24 cellular contexts compared by ENCODE assay signal in genomic region chr6:139156102-139156501, GRCh38. TPM values are rescaled to one million over a fixed set of nuclear protein-coding genes. Genes with fewer than 3 reads are reported as not detected.
A peak's percentile ranks its signal among the peaks of the same experiment; 100 is the strongest.
DNase-seq lines count a peak whose midpoint lies in the region; ATAC-seq, FAIRE-seq and TF ChIP-seq lines count a peak whose summit lies in the region.
"Had no signal": no experiment of that assay in that cellular context is flagged by ENCODE, and none has a peak within 500 bp of the region (broad histone marks: within the 10 kb centered on the region; RNA-seq: fewer than 3 reads in every experiment).

No MANE protein-coding gene starts in this region.

- no peak for TF ChIP-seq RAD21 in HepG2 (CRISPR knock-in tag; IDR thresholded peaks at IDR 0.05)

- CTCF ChIA-PET in T-cell (lab: Charles Lee), result interaction anchor here in 1 of 2 donors (0.9 to 1.2 kb wide), 2 partner anchors 11 to 31 kb away, joined by 3 read pairs; no protein-coding TSS in a partner anchor
- CTCF ChIA-PET in HepG2 (lab: Yijun Ruan, JAX; ENCODE audit: low intra/inter-chr PET ratio, low total read pairs), result no interaction called here

- peak overlapping the region; percentile 53 for H3K4me3 Mint-ChIP-seq in activated naive CD4-positive, alpha-beta T cell treated with anti-CD3 and anti-CD28 coated beads, Interleukin-2, amount 50 U/mL, for 24 hours
- H3K4me3 Mint-ChIP-seq in T-cell, result peak overlapping the region in 1 of 3 donors; percentile 64
- H3K4me3 Mint-ChIP-seq: CD14-positive monocyte, IgD-negative memory B cell, immature natural killer cell had no signal

- intact Hi-C loops in colonic mucosa (cut with DNase I) (no loop called here), HepG2 (cut with micrococcal nuclease; ENCODE audit: unreplicated experiment) (no loop called here), lower leg skin (cut with DNase I; ENCODE audit: low total_unique reads) (no loop called here)

- no peak for DNase-seq in activated naive CD4-positive, alpha-beta T cell treated with Interleukin-2 at 50 U/mL for 16 hours
- DNase-seq in T-cell (no peak), colonic mucosa (no peak), smooth muscle cell (lab: John Stamatoyannopoulos, UW; ENCODE audit: unreplicated experiment) (no peak), COLO668 (lab: John Stamatoyannopoulos, UW; ENCODE audit: unreplicated experiment) (no peak), HepG2 (ENCODE audit: low spot score) (no peak), lower leg skin (ENCODE audit: low spot score in 2 of 2) (no peak)
- DNase-seq: activated CD4-positive, CD25-positive, alpha-beta regulatory T cell; activated gamma-delta T cell treated with Interleukin-2 at 50 U/mL for 16 hours; DMS79 treated with DMSO at 0.1 percent for 48 hours; erythroblast; foreskin keratinocyte; HCEC 1CT; immature natural killer cell; lower lobe of right lung; NCI-H1436 treated with DMSO at 0.1 percent for 48 hours; NCI-H526 had no signal

- TF ChIP-seq EP300 in HepG2 (IDR thresholded peaks at IDR 0.05; ENCODE audit: low read depth in 2 of 2, low read length in 2 of 2) (no peak), HepG2 (CRISPR knock-in tag; IDR thresholded peaks at IDR 0.05; ENCODE audit: borderline replicate concordance) (no peak)

- in situ Hi-C loops in HepG2 (cut with HindIII; ENCODE audit: extremely low pct_ligation_motif_present, low pct_unique_long_range_greater_than_20kb), result no loop called here

- H3K27me3 ChIP-seq in colonic mucosa (no peaks in the 10 kb centered on the region), smooth muscle cell (ENCODE audit: low read depth) (no peaks in the 10 kb centered on the region), HepG2 (ENCODE audit: control insufficient read depth in 1 of 2, insufficient read depth in 2 of 2, low read length in 2 of 2) (no peaks in the 10 kb centered on the region)
- H3K27me3 ChIP-seq: foreskin keratinocyte, neutrophil had no signal

- H3K4me2 ChIP-seq in smooth muscle cell (no peak overlapping the region), HepG2 (ENCODE audit: low read depth, low read length) (no peak overlapping the region)

- H3K27me3 Mint-ChIP-seq in activated naive CD4-positive, alpha-beta T cell treated with anti-CD3 and anti-CD28 coated beads, Interleukin-2, amount 50 U/mL, for 24 hours, result no peaks in the 10 kb centered on the region
- no peaks in the 10 kb centered on the region for H3K27me3 Mint-ChIP-seq in T-cell
- H3K27me3 Mint-ChIP-seq: IgD-negative memory B cell had no signal

- no TSS peak for BruUV-seq in HepG2 (replicated peaks; lab: Mats Ljungman, UMichigan)

- H4K20me1 ChIP-seq in smooth muscle cell (ENCODE audit: low read depth) (no peaks in the 10 kb centered on the region), HepG2 (ENCODE audit: insufficient read depth, low read length) (no peaks in the 10 kb centered on the region)

- no peaks in the 10 kb centered on the region for H3K36me3 ChIP-seq in colonic mucosa
- no peaks in the 10 kb centered on the region for H3K36me3 ChIP-seq in smooth muscle cell (ENCODE audit: low read depth)
- H3K36me3 ChIP-seq in HepG2 (replicated peaks in 1 of 2; ENCODE audit: control insufficient read depth in 1 of 2, insufficient read depth in 2 of 2, low read length in 2 of 2), result no peaks in the 10 kb centered on the region
- H3K36me3 ChIP-seq: prostate gland, thoracic aorta had no signal

- no peaks in the 10 kb centered on the region for H3K9me3 Mint-ChIP-seq in activated naive CD4-positive, alpha-beta T cell treated with anti-CD3 and anti-CD28 coated beads, Interleukin-2, amount 50 U/mL, for 24 hours
- H3K9me3 Mint-ChIP-seq in T-cell, result no peaks in the 10 kb centered on the region
- H3K9me3 Mint-ChIP-seq: CD14-positive monocyte, IgD-negative memory B cell, immature natural killer cell had no signal

- no peak for TF ChIP-seq POLR2A in HepG2 (IDR thresholded peaks at IDR 0.05; ENCODE audit: insufficient read depth in 1 of 2, low read depth in 2 of 2, low read length in 2 of 2)
- no peak for TF ChIP-seq POLR2A in lower leg skin (IDR thresholded peaks at IDR 0.05)

- no peak overlapping the region for H2AFZ ChIP-seq in smooth muscle cell (ENCODE audit: low read depth)
- no peak overlapping the region for H2AFZ ChIP-seq in HepG2 (ENCODE audit: low read length)

- H3K9me3 ChIP-seq in colonic mucosa (no peaks in the 10 kb centered on the region), smooth muscle cell (replicated peaks; ENCODE audit: low read depth) (no peaks in the 10 kb centered on the region), HepG2 (ENCODE audit: low read length) (no peaks in the 10 kb centered on the region)
- H3K9me3 ChIP-seq: lower lobe of right lung, neutrophil, prostate gland, thoracic aorta had no signal

- TF ChIP-seq CTCF in colonic mucosa (IDR thresholded peaks at IDR 0.05) (no peak), smooth muscle cell (IDR thresholded peaks at IDR 0.05; ENCODE audit: borderline replicate concordance, insufficient read depth, poor library complexity, severe bottlenecking) (no peak), HepG2 (CRISPR knock-in tag; IDR thresholded peaks at IDR 0.05) (no peak), lower leg skin (IDR thresholded peaks at IDR 0.05) (no peak)

- no peaks in the 10 kb centered on the region for H3F3A ChIP-seq in smooth muscle cell (ENCODE audit: low read depth)

- H3K4me1 Mint-ChIP-seq in activated naive CD4-positive, alpha-beta T cell treated with anti-CD3 and anti-CD28 coated beads, Interleukin-2, amount 50 U/mL, for 24 hours, result peaks cover 81% of the 10 kb centered on the region
- H3K4me1 Mint-ChIP-seq in T-cell, result peaks cover 87 to 91% (median 90%) of the 10 kb centered on the region in 3 donors

- no peak overlapping the region for H3K9ac ChIP-seq in colonic mucosa (ENCODE audit: low read depth in 2 of 2, low read length in 2 of 2)
- H3K9ac ChIP-seq in smooth muscle cell (ENCODE audit: low read depth), result no peak overlapping the region
- no peak overlapping the region for H3K9ac ChIP-seq in HepG2 (ENCODE audit: insufficient read depth, low read depth, low read length)

- peaks cover 17% of the 10 kb centered on the region for H3K36me3 Mint-ChIP-seq in activated naive CD4-positive, alpha-beta T cell treated with anti-CD3 and anti-CD28 coated beads, Interleukin-2, amount 50 U/mL, for 24 hours
- peaks cover 20% of the 10 kb centered on the region for H3K36me3 Mint-ChIP-seq in T-cell
- H3K36me3 Mint-ChIP-seq: immature natural killer cell had no signal

- POLR2A ChIA-PET in T-cell (lab: Charles Lee), result interaction anchor here (0.5 to 2.6 kb wide), 6 partner anchors 9 to 701 kb away, joined by 3 to 17 read pairs (median 3); no protein-coding TSS in a partner anchor
- POLR2A ChIA-PET in HepG2 (lab: Yijun Ruan, JAX), result no interaction called here

- peaks cover under 1% of the 10 kb centered on the region for H3K4me1 ChIP-seq in colonic mucosa
- H3K4me1 ChIP-seq in smooth muscle cell (ENCODE audit: low read depth), result peaks cover 19% of the 10 kb centered on the region
- H3K4me1 ChIP-seq in HepG2 (ENCODE audit: insufficient read depth, low read length), result no peaks in the 10 kb centered on the region
- H3K4me1 ChIP-seq: prostate gland had no signal

- FAIRE-seq in HepG2 (lab: Jason Lieb, UNC), result no peak

- WGBS in smooth muscle cell (ENCODE audit: low lambda C conversion rate), result 90% methylated on average over 5 of the region's 5 CpGs
- WGBS in HepG2 (ENCODE audit: low lambda C conversion rate), result 53% methylated on average over 5 of the region's 5 CpGs
- WGBS in lower leg skin, 2 donors, result 53 to 68% methylated on average over 5 of the region's 5 CpGs

- H3K27ac ChIP-seq in colonic mucosa, result peak overlapping the region; percentile 16
- peak overlapping the region; percentile 44 for H3K27ac ChIP-seq in smooth muscle cell (ENCODE audit: low read depth)
- no peak overlapping the region for H3K27ac ChIP-seq in HepG2 (ENCODE audit: extremely low read length, insufficient read depth, low read length)
- H3K27ac ChIP-seq: foreskin keratinocyte, lower lobe of right lung, neutrophil, prostate gland, thoracic aorta had no signal

- H3K79me2 ChIP-seq in smooth muscle cell (ENCODE audit: low read depth) (peaks cover 46% of the 10 kb centered on the region), HepG2 (ENCODE audit: insufficient read depth, low read length) (no peaks in the 10 kb centered on the region)

- H3K4me3 ChIP-seq in colonic mucosa, result no peak overlapping the region
- H3K4me3 ChIP-seq in smooth muscle cell, result no peak overlapping the region
- H3K4me3 ChIP-seq in HepG2 (replicated peaks in 1 of 3; ENCODE audit: insufficient read depth in 1 of 3, low read depth in 2 of 3, low read length in 3 of 3), result no peak overlapping the region
- H3K4me3 ChIP-seq in lower leg skin (ENCODE audit: low read depth, poor library complexity, severe bottlenecking), result no peak overlapping the region
- H3K4me3 ChIP-seq: lower lobe of right lung, prostate gland, thoracic aorta had no signal

- ATAC-seq in T-cell (replicated peaks in 1 of 4), result no peak
- no peak for ATAC-seq in HepG2
- ATAC-seq: foreskin keratinocyte, lower lobe of right lung, SK-N-SH treated with all-trans-retinoic acid at 6 μM for 48 hours had no signal

- H3K27ac Mint-ChIP-seq in activated naive CD4-positive, alpha-beta T cell treated with anti-CD3 and anti-CD28 coated beads, Interleukin-2, amount 50 U/mL, for 24 hours, result peak overlapping the region; percentile 94
- peak overlapping the region; percentile 83 to 91 for H3K27ac Mint-ChIP-seq in T-cell

RNA-seq across cellular contexts. Expression of gene HECA, which starts 21.2 kb away (rescaled TPM):
- total RNA-seq in T-cell, result 100 to 1,000 TPM; 125 to 137 (median 131) TPM
- 10 to 100 TPM; 18.0 to 41.1 TPM for total RNA-seq in colonic mucosa
- total RNA-seq in smooth muscle cell, result 19.7 and 21.3 TPM in 2 replicates
- polyA plus RNA-seq in smooth muscle cell, result 7.2 and 7.7 TPM in 2 replicates
- 0.15 and 0.18 TPM in 2 replicates for total RNA-seq in HepG2 (2016; rRNA removed; fragmentation: Illumina TruSeq; extraction: Trizol)
- total RNA-seq in HepG2 (2016; cell fraction: cytosol; rRNA removed; fragmentation: Illumina TruSeq; extraction: Trizol; ENCODE audit: low read depth), result 0.10 TPM in 1 of 2 replicates, not detected in the other
- 0.13 and 0.17 TPM in 2 replicates for total RNA-seq in HepG2 (2016; cell fraction: insoluble cytoplasmic fraction; rRNA removed; fragmentation: Illumina TruSeq; extraction: Trizol)
- total RNA-seq in HepG2 (2016; cell fraction: membrane; rRNA removed; fragmentation: Illumina TruSeq; extraction: Trizol), result 0.09 and 0.10 TPM in 2 replicates
- 0.13 and 0.16 TPM in 2 replicates for total RNA-seq in HepG2 (2016; cell fraction: nucleus; rRNA removed; fragmentation: Illumina TruSeq; extraction: Trizol)
- 0.49 and 0.68 TPM in 2 replicates for polyA plus RNA-seq in HepG2 (2011; rRNA removed)
- 0.25 and 0.47 TPM in 2 replicates for polyA plus RNA-seq in HepG2 (2011; cell fraction: cytosol; rRNA removed)
- 0.35 and 0.52 TPM in 2 replicates for polyA plus RNA-seq in HepG2 (2011; cell fraction: nucleus; rRNA removed)
- 0.87 and 1.8 TPM in 2 replicates for polyA plus RNA-seq in HepG2 (2012)
- polyA plus RNA-seq in HepG2 (2016; cell fraction: cytosol; fragmentation: Illumina TruSeq; extraction: Trizol; ENCODE audit: low read depth), result not detected in 2 replicates
- 0.13 and 0.22 TPM in 2 replicates for polyA plus RNA-seq in HepG2 (2016; cell fraction: insoluble cytoplasmic fraction; fragmentation: Illumina TruSeq; extraction: Trizol; ENCODE audit: low read depth)
- polyA plus RNA-seq in HepG2 (2016; cell fraction: membrane; fragmentation: Illumina TruSeq; extraction: Trizol; ENCODE audit: low read depth), result 0.03 and 0.08 TPM in 2 replicates
- polyA plus RNA-seq in HepG2 (2016; cell fraction: nucleus; fragmentation: Illumina TruSeq; extraction: Trizol; ENCODE audit: insufficient read depth, low read depth), result 0.12 and 0.15 TPM in 2 replicates
- 1.0 and 7.6 TPM in 2 replicates for polyA minus RNA-seq in HepG2 (2011; rRNA and poly(A)+ RNA removed; ENCODE audit: low replicate concordance)
- polyA minus RNA-seq in HepG2 (2011; cell fraction: cytosol; rRNA and poly(A)+ RNA removed), result 0.70 and 1.2 TPM in 2 replicates
- 0.77 and 1.4 TPM in 2 replicates for polyA minus RNA-seq in HepG2 (2011; cell fraction: nucleus; rRNA and poly(A)+ RNA removed)
- total RNA-seq in lower leg skin, result 10 to 100 TPM; 80.3 to 99.5 (median 86.5) TPM

Comparison
In these comparisons a context has a peak if more than half of its experiments do, and no peak if none do; other contexts are left out.
1. RNA of gene HECA, which starts 21.2 kb away (total RNA-seq): 125 to 137 TPM in T-cell, 80.3 to 99.5 TPM in lower leg skin, 18.0 to 41.1 TPM in colonic mucosa and 19.7 to 21.3 TPM in smooth muscle cell; 0.09 to 0.18 TPM in HepG2; every median in the first group is over 10 times any median in the second.